ENCODE assay signal across 8 cellular contexts in genomic region chr5:95759634-95760033, GRCh38. TPM values are rescaled to one million over a fixed set of nuclear protein-coding genes. Genes with fewer than 3 reads are reported as not detected.
DNase-seq lines count a peak whose midpoint lies in the region; TF ChIP-seq lines count a peak whose summit lies in the region.
"Had no signal": no experiment of that assay in that cellular context is flagged by ENCODE, and none has a peak within 500 bp of the region (broad histone marks: within the 10 kb centered on the region; RNA-seq: fewer than 3 reads in every experiment).

No MANE protein-coding gene starts in this region.

- H3K36me3 Mint-ChIP-seq in CD14-positive monocyte, result peaks cover 0 to 2% of the 10 kb centered on the region in 2 donors

- TF ChIP-seq CTCF in CD14-positive monocyte (IDR thresholded peaks at IDR 0.05) (no peak), GM13976 (IDR thresholded peaks at IDR 0.05; ENCODE audit: borderline replicate concordance, control extremely low read depth, extremely low read depth, insufficient read depth, missing control alignments) (no peak)

- DNase-seq in EL, result peak; percentile 71
- DNase-seq in NCI-H748 (lab: John Stamatoyannopoulos, UW; ENCODE audit: unreplicated experiment), result peak; percentile 43
- peak; percentile 61 for DNase-seq in fibroblast of peridontal ligament (ENCODE audit: extremely low read depth)
- DNase-seq in CD14-positive monocyte (ENCODE audit: low spot score), result no peak
- DNase-seq in GM13976 (ENCODE audit: low spot score), result no peak
- no peak for DNase-seq in stimulated activated CD4-positive, alpha-beta T cell treated with anti-CD3 and anti-CD28 coated beads, Interleukin-4, amount 100 ng/mL, for 1 hour
- DNase-seq: NCI-H1930 had no signal

- H3K27me3 ChIP-seq in skeletal muscle satellite cell (ENCODE audit: control insufficient read depth, insufficient read depth, low read length), result no peaks in the 10 kb centered on the region

- H3K27ac Mint-ChIP-seq in CD14-positive monocyte, result peak overlapping the region in 2 of 7 donors; percentile 4 to 78

- peaks cover 44% of the 10 kb centered on the region for H3K4me1 ChIP-seq in skeletal muscle satellite cell (ENCODE audit: control insufficient read depth, insufficient read depth, low read length)

- H3K27me3 Mint-ChIP-seq in CD14-positive monocyte (ENCODE audit: low read depth in 3 of 3), result no peaks in the 10 kb centered on the region

- peak overlapping the region; percentile 61 for H3K9ac ChIP-seq in skeletal muscle satellite cell (ENCODE audit: low read depth, low read length)

- peaks cover 35% of the 10 kb centered on the region for H3K4me1 Mint-ChIP-seq in CD14-positive monocyte

- peak overlapping the region; percentile 51 for H3K4me2 ChIP-seq in skeletal muscle satellite cell (ENCODE audit: low read length)

- H3K36me3 ChIP-seq in skeletal muscle satellite cell (ENCODE audit: insufficient read depth, low read length), result peaks cover 41% of the 10 kb centered on the region

- in situ Hi-C loops in GM13976 (cut with MboI; ENCODE audit: low sequenced_read_pairs, unreplicated experiment), result no loop called here

- intact Hi-C loops in CD14-positive monocyte (cut with micrococcal nuclease), result no loop called here

- peak overlapping the region; percentile 16 for H3K4me3 ChIP-seq in skeletal muscle satellite cell (ENCODE audit: low read length)

- no peaks in the 10 kb centered on the region for H3K9me3 ChIP-seq in skeletal muscle satellite cell (replicated peaks; ENCODE audit: low read length)

- no peak overlapping the region for H3K4me3 Mint-ChIP-seq in CD14-positive monocyte

- H3K9me3 Mint-ChIP-seq in CD14-positive monocyte, result no peaks in the 10 kb centered on the region

RNA-seq across cellular contexts. Expression of gene RHOBTB3, which starts 28.5 kb away (rescaled TPM):
- 74.3 and 75.4 TPM in 2 replicates for total RNA-seq in skeletal muscle satellite cell (2012; rRNA removed)
- polyA plus RNA-seq in CD14-positive monocyte, result 1 to 10 TPM in 1 of 2 donors, under 1 TPM in 1; 0.41 to 1.5 TPM

Comparison
In these comparisons a context has a peak if more than half of its experiments do, and no peak if none do; other contexts are left out.
1. DNase-seq: peak in EL (single experiment), NCI-H748 (single experiment) and fibroblast of peridontal ligament (single experiment); none in CD14-positive monocyte (single experiment), GM13976 (single experiment) and stimulated activated CD4-positive, alpha-beta T cell treated with anti-CD3 and anti-CD28 coated beads, Interleukin-4, amount 100 ng/mL, for 1 hour (single experiment).